1 cellular context compared by ENCODE assay signal in genomic region chr6:137494281-137494966, GRCh38.
TF ChIP-seq lines count a peak whose summit lies in the region.

Gene OLIG3, minus strand, starts transcription at chr6:137494394. Its CDS starts 224 bp downstream, at chr6:137494170.

TF ChIP-seq in HEK293, 187 proteins besides CTCF, POLR2A, EP300 and RAD21 (continued from another document):
- TF ChIP-seq, protein P1, sequence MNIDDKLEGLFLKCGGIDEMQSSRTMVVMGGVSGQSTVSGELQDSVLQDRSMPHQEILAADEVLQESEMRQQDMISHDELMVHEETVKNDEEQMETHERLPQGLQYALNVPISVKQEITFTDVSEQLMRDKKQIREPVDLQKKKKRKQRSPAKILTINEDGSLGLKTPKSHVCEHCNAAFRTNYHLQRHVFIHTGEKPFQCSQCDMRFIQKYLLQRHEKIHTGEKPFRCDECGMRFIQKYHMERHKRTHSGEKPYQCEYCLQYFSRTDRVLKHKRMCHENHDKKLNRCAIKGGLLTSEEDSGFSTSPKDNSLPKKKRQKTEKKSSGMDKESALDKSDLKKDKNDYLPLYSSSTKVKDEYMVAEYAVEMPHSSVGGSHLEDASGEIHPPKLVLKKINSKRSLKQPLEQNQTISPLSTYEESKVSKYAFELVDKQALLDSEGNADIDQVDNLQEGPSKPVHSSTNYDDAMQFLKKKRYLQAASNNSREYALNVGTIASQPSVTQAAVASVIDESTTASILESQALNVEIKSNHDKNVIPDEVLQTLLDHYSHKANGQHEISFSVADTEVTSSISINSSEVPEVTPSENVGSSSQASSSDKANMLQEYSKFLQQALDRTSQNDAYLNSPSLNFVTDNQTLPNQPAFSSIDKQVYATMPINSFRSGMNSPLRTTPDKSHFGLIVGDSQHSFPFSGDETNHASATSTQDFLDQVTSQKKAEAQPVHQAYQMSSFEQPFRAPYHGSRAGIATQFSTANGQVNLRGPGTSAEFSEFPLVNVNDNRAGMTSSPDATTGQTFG (tag by site-specific recombination; IDR thresholded peaks at IDR 0.05; ENCODE audit: borderline replicate concordance), result no peak
- TF ChIP-seq ZNF362 (tag by site-specific recombination; IDR thresholded peaks at IDR 0.05) (no peak), OSR2 (tag by site-specific recombination; IDR thresholded peaks at IDR 0.05) (no peak), YY1 (tag by site-specific recombination; IDR thresholded peaks at IDR 0.05) (no peak), ZNF792 (tag by site-specific recombination; IDR thresholded peaks at IDR 0.05) (no peak), ZNF221 (tag by site-specific recombination; IDR thresholded peaks at IDR 0.05; ENCODE audit: borderline replicate concordance) (no peak)
- TF ChIP-seq, protein P2, sequence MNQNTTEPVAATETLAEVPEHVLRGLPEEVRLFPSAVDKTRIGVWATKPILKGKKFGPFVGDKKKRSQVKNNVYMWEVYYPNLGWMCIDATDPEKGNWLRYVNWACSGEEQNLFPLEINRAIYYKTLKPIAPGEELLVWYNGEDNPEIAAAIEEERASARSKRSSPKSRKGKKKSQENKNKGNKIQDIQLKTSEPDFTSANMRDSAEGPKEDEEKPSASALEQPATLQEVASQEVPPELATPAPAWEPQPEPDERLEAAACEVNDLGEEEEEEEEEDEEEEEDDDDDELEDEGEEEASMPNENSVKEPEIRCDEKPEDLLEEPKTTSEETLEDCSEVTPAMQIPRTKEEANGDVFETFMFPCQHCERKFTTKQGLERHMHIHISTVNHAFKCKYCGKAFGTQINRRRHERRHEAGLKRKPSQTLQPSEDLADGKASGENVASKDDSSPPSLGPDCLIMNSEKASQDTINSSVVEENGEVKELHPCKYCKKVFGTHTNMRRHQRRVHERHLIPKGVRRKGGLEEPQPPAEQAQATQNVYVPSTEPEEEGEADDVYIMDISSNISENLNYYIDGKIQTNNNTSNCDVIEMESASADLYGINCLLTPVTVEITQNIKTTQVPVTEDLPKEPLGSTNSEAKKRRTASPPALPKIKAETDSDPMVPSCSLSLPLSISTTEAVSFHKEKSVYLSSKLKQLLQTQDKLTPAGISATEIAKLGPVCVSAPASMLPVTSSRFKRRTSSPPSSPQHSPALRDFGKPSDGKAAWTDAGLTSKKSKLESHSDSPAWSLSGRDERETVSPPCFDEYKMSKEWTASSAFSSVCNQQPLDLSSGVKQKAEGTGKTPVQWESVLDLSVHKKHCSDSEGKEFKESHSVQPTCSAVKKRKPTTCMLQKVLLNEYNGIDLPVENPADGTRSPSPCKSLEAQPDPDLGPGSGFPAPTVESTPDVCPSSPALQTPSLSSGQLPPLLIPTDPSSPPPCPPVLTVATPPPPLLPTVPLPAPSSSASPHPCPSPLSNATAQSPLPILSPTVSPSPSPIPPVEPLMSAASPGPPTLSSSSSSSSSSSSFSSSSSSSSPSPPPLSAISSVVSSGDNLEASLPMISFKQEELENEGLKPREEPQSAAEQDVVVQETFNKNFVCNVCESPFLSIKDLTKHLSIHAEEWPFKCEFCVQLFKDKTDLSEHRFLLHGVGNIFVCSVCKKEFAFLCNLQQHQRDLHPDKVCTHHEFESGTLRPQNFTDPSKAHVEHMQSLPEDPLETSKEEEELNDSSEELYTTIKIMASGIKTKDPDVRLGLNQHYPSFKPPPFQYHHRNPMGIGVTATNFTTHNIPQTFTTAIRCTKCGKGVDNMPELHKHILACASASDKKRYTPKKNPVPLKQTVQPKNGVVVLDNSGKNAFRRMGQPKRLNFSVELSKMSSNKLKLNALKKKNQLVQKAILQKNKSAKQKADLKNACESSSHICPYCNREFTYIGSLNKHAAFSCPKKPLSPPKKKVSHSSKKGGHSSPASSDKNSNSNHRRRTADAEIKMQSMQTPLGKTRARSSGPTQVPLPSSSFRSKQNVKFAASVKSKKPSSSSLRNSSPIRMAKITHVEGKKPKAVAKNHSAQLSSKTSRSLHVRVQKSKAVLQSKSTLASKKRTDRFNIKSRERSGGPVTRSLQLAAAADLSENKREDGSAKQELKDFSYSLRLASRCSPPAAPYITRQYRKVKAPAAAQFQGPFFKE (tag by site-specific recombination; IDR thresholded peaks at IDR 0.05; ENCODE audit: borderline replicate concordance), result no peak
